Comparison of ENCODE assay signal across 4 cellular contexts in the genomic region with DNA sequence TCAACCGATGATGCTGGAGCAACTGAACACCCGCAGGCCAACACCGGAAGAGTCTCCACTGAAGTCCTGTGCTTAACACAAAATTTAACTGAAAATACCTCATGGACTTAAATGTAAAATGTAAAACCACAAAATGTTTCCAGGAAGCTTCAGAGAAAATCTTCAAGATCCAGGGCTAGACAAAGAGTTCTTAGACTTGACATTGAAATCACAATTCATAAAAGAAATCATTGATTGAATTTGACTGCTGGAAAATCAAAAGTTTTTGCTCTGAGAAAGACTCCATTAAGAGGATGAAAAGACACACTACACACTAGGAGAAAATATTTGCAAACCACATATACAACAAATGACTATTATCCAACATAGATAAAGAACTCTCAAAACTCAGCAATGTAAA.
"Had no signal": no experiment of that assay in that cellular context is flagged by ENCODE, and none has a peak within 500 bp of the region (broad histone marks: within the 10 kb centered on the region; RNA-seq: fewer than 3 reads in every experiment).

No MANE protein-coding gene starts in this region.

- DNase-seq: H9, HCEC 1CT, KBM-7 had no signal

- H3K4me3 ChIP-seq: GM23338 had no signal
